In the genomic region with DNA sequence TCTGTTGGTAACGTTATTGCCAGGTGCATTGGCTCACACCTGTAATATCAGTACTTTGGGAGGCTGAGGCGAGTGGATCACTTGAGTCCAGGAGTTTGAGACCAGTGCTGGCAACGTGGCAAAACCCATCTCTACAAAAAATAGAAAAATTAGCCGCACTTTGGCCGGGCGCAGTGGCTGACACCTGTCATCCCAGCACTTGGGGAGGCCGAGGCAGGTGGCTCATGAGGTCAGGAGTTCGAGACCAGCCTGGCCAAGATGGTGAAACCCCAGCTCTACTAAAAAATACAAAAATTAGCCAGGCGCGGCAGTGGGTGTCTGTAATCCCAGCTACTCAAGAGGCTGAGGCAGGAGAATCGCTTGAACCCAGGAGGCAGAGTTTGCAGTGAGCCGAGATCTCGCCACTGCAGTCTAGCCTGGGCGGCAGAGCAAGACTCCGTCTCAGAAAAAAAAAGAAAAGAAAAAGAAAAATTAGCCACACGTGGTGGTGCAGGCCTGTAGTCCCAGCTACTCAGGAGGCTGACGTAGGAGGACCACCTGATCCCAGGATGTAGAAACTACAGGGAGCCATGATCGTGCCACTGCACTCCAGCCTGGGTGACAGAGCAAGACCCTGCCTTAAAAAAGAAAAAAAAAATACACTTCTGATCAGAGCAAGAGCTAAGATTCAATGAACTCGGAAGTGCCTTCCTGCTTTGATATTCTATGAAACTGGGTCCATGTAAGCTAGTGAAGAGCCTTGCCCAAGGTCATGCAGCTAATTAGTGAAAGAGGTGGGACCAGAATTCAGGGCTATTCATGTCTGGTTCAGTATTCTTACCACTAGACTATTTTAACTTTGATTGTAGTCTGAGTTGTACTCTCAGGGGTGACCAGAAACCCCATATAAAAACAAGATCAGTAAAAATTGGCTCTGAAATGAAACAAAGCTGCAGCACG, we compare ENCODE assay signal across 1 cellular context.
TF ChIP-seq lines count a peak whose summit lies in the region.

No MANE protein-coding gene starts in this region.

TF ChIP-seq in HepG2, 621 proteins besides CTCF, POLR2A, EP300 and RAD21 (continued from another document):
- no peak for TF ChIP-seq CENPT (CRISPR knock-in tag; IDR thresholded peaks at IDR 0.05; ENCODE audit: low read depth)
- no peak for TF ChIP-seq MTA3 (CRISPR knock-in tag; IDR thresholded peaks at IDR 0.05)
- TF ChIP-seq FOXJ3 (CRISPR knock-in tag; IDR thresholded peaks at IDR 0.05; ENCODE audit: borderline replicate concordance), result no peak
- no peak for TF ChIP-seq ZC3H4 (CRISPR knock-in tag; IDR thresholded peaks at IDR 0.05; ENCODE audit: borderline replicate concordance)
- peak; percentile 33; the same call in 1 of the 2 replicates for TF ChIP-seq ZFY (CRISPR knock-in tag; IDR thresholded peaks at IDR 0.05)
- TF ChIP-seq, protein P1, sequence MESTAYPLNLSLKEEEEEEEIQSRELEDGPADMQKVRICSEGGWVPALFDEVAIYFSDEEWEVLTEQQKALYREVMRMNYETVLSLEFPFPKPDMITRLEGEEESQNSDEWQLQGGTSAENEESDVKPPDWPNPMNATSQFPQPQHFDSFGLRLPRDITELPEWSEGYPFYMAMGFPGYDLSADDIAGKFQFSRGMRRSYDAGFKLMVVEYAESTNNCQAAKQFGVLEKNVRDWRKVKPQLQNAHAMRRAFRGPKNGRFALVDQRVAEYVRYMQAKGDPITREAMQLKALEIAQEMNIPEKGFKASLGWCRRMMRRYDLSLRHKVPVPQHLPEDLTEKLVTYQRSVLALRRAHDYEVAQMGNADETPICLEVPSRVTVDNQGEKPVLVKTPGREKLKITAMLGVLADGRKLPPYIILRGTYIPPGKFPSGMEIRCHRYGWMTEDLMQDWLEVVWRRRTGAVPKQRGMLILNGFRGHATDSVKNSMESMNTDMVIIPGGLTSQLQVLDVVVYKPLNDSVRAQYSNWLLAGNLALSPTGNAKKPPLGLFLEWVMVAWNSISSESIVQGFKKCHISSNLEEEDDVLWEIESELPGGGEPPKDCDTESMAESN (CRISPR knock-in tag; conservative IDR thresholded peaks at IDR 0.05), result peak; percentile 55; the same call in 1 of the 2 replicates
- TF ChIP-seq, protein P2, sequence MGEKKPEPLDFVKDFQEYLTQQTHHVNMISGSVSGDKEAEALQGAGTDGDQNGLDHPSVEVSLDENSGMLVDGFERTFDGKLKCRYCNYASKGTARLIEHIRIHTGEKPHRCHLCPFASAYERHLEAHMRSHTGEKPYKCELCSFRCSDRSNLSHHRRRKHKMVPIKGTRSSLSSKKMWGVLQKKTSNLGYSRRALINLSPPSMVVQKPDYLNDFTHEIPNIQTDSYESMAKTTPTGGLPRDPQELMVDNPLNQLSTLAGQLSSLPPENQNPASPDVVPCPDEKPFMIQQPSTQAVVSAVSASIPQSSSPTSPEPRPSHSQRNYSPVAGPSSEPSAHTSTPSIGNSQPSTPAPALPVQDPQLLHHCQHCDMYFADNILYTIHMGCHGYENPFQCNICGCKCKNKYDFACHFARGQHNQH (CRISPR knock-in tag; IDR thresholded peaks at IDR 0.05), result no peak
- TF ChIP-seq YEATS2 (CRISPR knock-in tag; IDR thresholded peaks at IDR 0.05; ENCODE audit: borderline replicate concordance), result no peak
- TF ChIP-seq ZBTB20 (CRISPR knock-in tag; IDR thresholded peaks at IDR 0.05; ENCODE audit: borderline replicate concordance, low read depth), result no peak
- TF ChIP-seq YEATS4 (CRISPR knock-in tag; IDR thresholded peaks at IDR 0.05; ENCODE audit: borderline replicate concordance), result 0 out of 2 replicates have a peak, but pooled peaks have one; percentile 1
- 0 out of 2 replicates have a peak, but pooled peaks have one; percentile 44 for TF ChIP-seq ARNTL (CRISPR knock-in tag; IDR thresholded peaks at IDR 0.05)
- TF ChIP-seq KAT2B (IDR thresholded peaks at IDR 0.05; ENCODE audit: borderline replicate concordance, low read depth, low read length), result no peak
- peak; percentile 26; the same call in 1 of the 2 replicates for TF ChIP-seq KDM5B (CRISPR knock-in tag; IDR thresholded peaks at IDR 0.05; ENCODE audit: borderline replicate concordance)
- no peak for TF ChIP-seq GPN1 (CRISPR knock-in tag; IDR thresholded peaks at IDR 0.05; ENCODE audit: borderline replicate concordance)
- no peak for TF ChIP-seq ASH2L (IDR thresholded peaks at IDR 0.05; ENCODE audit: insufficient read length, low read depth, low read length)
- TF ChIP-seq ATF1 (CRISPR knock-in tag; IDR thresholded peaks at IDR 0.05), result no peak
- TF ChIP-seq, protein P3, sequence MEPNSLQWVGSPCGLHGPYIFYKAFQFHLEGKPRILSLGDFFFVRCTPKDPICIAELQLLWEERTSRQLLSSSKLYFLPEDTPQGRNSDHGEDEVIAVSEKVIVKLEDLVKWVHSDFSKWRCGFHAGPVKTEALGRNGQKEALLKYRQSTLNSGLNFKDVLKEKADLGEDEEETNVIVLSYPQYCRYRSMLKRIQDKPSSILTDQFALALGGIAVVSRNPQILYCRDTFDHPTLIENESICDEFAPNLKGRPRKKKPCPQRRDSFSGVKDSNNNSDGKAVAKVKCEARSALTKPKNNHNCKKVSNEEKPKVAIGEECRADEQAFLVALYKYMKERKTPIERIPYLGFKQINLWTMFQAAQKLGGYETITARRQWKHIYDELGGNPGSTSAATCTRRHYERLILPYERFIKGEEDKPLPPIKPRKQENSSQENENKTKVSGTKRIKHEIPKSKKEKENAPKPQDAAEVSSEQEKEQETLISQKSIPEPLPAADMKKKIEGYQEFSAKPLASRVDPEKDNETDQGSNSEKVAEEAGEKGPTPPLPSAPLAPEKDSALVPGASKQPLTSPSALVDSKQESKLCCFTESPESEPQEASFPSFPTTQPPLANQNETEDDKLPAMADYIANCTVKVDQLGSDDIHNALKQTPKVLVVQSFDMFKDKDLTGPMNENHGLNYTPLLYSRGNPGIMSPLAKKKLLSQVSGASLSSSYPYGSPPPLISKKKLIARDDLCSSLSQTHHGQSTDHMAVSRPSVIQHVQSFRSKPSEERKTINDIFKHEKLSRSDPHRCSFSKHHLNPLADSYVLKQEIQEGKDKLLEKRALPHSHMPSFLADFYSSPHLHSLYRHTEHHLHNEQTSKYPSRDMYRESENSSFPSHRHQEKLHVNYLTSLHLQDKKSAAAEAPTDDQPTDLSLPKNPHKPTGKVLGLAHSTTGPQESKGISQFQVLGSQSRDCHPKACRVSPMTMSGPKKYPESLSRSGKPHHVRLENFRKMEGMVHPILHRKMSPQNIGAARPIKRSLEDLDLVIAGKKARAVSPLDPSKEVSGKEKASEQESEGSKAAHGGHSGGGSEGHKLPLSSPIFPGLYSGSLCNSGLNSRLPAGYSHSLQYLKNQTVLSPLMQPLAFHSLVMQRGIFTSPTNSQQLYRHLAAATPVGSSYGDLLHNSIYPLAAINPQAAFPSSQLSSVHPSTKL (CRISPR knock-in tag; IDR thresholded peaks at IDR 0.05), result 0 out of 2 replicates have a peak, but pooled peaks have one; percentile 18
- TF ChIP-seq HOXA7 (CRISPR knock-in tag; IDR thresholded peaks at IDR 0.05), result no peak
- 0 out of 2 replicates have a peak, but pooled peaks have one; percentile 30 for TF ChIP-seq ZNF891 (CRISPR knock-in tag; IDR thresholded peaks at IDR 0.05)
- TF ChIP-seq, protein P4, sequence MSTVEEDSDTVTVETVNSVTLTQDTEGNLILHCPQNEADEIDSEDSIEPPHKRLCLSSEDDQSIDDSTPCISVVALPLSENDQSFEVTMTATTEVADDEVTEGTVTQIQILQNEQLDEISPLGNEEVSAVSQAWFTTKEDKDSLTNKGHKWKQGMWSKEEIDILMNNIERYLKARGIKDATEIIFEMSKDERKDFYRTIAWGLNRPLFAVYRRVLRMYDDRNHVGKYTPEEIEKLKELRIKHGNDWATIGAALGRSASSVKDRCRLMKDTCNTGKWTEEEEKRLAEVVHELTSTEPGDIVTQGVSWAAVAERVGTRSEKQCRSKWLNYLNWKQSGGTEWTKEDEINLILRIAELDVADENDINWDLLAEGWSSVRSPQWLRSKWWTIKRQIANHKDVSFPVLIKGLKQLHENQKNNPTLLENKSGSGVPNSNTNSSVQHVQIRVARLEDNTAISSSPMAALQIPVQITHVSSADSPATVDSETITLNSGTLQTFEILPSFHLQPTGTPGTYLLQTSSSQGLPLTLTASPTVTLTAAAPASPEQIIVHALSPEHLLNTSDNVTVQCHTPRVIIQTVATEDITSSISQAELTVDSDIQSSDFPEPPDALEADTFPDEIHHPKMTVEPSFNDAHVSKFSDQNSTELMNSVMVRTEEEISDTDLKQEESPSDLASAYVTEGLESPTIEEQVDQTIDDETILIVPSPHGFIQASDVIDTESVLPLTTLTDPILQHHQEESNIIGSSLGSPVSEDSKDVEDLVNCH (CRISPR knock-in tag; IDR thresholded peaks at IDR 0.05), result no peak
- TF ChIP-seq, protein P5, sequence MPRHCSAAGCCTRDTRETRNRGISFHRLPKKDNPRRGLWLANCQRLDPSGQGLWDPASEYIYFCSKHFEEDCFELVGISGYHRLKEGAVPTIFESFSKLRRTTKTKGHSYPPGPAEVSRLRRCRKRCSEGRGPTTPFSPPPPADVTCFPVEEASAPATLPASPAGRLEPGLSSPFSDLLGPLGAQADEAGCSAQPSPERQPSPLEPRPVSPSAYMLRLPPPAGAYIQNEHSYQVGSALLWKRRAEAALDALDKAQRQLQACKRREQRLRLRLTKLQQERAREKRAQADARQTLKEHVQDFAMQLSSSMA (CRISPR knock-in tag; IDR thresholded peaks at IDR 0.05), result no peak
- TF ChIP-seq ZNF747 (CRISPR knock-in tag; IDR thresholded peaks at IDR 0.05; ENCODE audit: borderline replicate concordance), result 0 out of 2 replicates have a peak, but pooled peaks have one; percentile 0
